11 cellular contexts compared by ENCODE assay signal in the genomic region with DNA sequence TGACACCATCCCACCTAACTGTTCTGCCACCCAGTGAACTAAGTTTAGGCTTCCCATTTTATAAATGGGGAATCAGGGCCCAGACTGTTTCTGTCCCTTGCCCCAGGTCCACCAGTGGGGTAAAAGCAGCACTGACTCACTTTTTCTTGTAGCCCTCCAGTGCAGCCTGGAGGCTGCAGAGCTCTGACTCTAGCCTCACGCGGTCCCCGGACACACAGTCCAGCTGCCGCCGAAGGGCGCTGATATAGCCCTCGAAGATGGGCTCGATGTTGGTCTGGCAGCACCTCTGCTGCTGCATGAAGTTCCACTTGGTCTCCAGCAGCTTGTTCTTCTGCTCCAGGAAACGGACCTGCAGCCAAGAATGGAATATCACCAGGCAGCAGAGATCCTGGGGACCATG. TPM values are rescaled to one million over a fixed set of nuclear protein-coding genes. Genes with fewer than 3 reads are reported as not detected.
"Had no signal": no experiment of that assay in that cellular context is flagged by ENCODE, and none has a peak within 500 bp of the region (broad histone marks: within the 10 kb centered on the region; RNA-seq: fewer than 3 reads in every experiment).

No MANE protein-coding gene starts in this region.

- H3K27ac ChIP-seq: KMS-11 had no signal

- H3K4me1 ChIP-seq: HAP-1 had no signal

- DNase-seq: GOT3, HFFc6, Karpas-422, KBM-7 had no signal

- H3K4me1 Mint-ChIP-seq: IgD-negative memory B cell had no signal

- H3K4me3 Mint-ChIP-seq: HFFc6, IgD-negative memory B cell had no signal

- H3K9me3 ChIP-seq: HAP-1 had no signal

- FAIRE-seq: HepG2 had no signal

- H3K36me3 ChIP-seq: HAP-1 had no signal

- H3K4me3 ChIP-seq: HAP-1 had no signal

- H3K9ac ChIP-seq: KMS-11 had no signal

- H3K27ac Mint-ChIP-seq: HFFc6, IgD-negative memory B cell had no signal

- H3K4me2 ChIP-seq: KMS-11 had no signal

- ATAC-seq: HCT116, HepG2 had no signal

- H3K9me3 Mint-ChIP-seq: HFFc6 had no signal

RNA-seq across cellular contexts. Expression of a gene that starts 2.6 kb away (rescaled TPM):
- total RNA-seq: H7, HepG2, HFFc6, HT-29 had no signal
- polyA plus RNA-seq: HepG2, IgD-negative memory B cell had no signal

RNA-seq across cellular contexts. Expression of a gene that starts 18.1 kb away (rescaled TPM):
- total RNA-seq: H7, HepG2, HFFc6, HT-29 had no signal
- polyA plus RNA-seq: HepG2, IgD-negative memory B cell had no signal

RNA-seq across cellular contexts. Expression of a gene that starts 30.6 kb away (rescaled TPM):
- total RNA-seq: H7, HepG2, HFFc6 had no signal
- polyA plus RNA-seq: HepG2, IgD-negative memory B cell had no signal

RNA-seq across cellular contexts. Expression of a gene that starts 36.3 kb away (rescaled TPM):
- total RNA-seq: H7, HepG2, HFFc6, HT-29 had no signal
- polyA plus RNA-seq: HepG2, IgD-negative memory B cell had no signal

RNA-seq across cellular contexts. Expression of a gene that starts 48.4 kb away (rescaled TPM):
- total RNA-seq: H7, HepG2, HFFc6 had no signal
- polyA plus RNA-seq: HepG2, IgD-negative memory B cell had no signal
